8 cellular contexts compared by ENCODE assay signal in the genomic region with DNA sequence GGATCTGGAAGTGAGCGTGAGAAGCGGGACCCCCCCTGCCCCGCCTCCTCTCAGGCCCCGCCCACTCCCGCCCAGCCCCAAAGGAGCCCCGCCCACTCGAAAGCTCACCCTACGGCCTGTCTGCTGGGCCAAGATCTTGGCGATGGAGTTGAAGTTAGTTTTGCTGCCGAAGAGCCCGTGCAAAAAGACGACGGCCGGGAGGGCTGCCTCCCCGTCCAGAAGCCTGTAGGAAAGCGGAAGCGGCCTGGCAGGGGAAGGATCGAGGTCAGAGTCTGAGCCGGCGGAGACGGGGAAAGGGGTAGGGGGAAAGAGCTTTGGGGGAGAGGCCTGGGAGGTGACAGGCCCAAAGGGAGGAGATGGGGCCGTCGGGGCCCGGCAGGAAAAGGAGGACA. TPM values are rescaled to one million over a fixed set of nuclear protein-coding genes. Genes with fewer than 3 reads are reported as not detected.
A peak's percentile ranks its signal among the peaks of the same experiment; 100 is the strongest.
DNase-seq lines count a peak whose midpoint lies in the region; ATAC-seq and TF ChIP-seq lines count a peak whose summit lies in the region.

No MANE protein-coding gene starts in this region.

- H3K36me3 ChIP-seq in RWPE2 (ENCODE audit: low read depth) (peaks cover 13% of the 10 kb centered on the region), ovary (no peaks in the 10 kb centered on the region), aorta (ENCODE audit: control insufficient read depth in 1 of 2, insufficient read depth in 2 of 2, low read length in 1 of 2) (peaks cover 0 to 2% of the 10 kb centered on the region in 2 donors)

- WGBS in ovary, 3 donors, result 0 to 1% (median 1%) methylated on average over 24 of the region's 24 CpGs
- 1% methylated on average over 22 to 24 of the region's 24 CpGs for WGBS in aorta, 2 donors

- H3K27me3 ChIP-seq in RWPE2 (ENCODE audit: insufficient read depth, poor library complexity, severe bottlenecking), result no peaks in the 10 kb centered on the region
- no peaks in the 10 kb centered on the region for H3K27me3 ChIP-seq in ovary
- no peaks in the 10 kb centered on the region for H3K27me3 ChIP-seq in aorta (ENCODE audit: control insufficient read depth in 1 of 2, insufficient read depth in 2 of 2, low read length in 1 of 2)

- DNase-seq in NCI-H1092 treated with DMSO at 0.1 percent for 48 hours (lab: John Stamatoyannopoulos, UW), result peak; percentile 44
- DNase-seq in NCI-H1092 (lab: John Stamatoyannopoulos, UW), result no peak
- no peak for DNase-seq in RWPE2 (ENCODE audit: low spot score)
- DNase-seq in activated naive CD8-positive, alpha-beta T cell treated with anti-CD3 and anti-CD28 coated beads, Interleukin-2, amount 50 U/mL, for 16 hours (ENCODE audit: low read depth, low spot score), result peak; percentile 36
- DNase-seq in Right ventricle myocardium superior, result peak; percentile 62
- DNase-seq in ovary, result peak in 4 of 5 donors; percentile 57 to 74 (median 68)
- peak; percentile 71 to 89 for DNase-seq in aorta

- H3K27ac ChIP-seq in RWPE2 (ENCODE audit: poor library complexity, severe bottlenecking) (peak overlapping the region; percentile 76), ovary (peak overlapping the region; percentile 60 to 68), aorta (ENCODE audit: low read depth in 1 of 2, low read length in 2 of 2) (peak overlapping the region in 1 of 2 donors; percentile 28)

- ATAC-seq in HG03342 (IDR thresholded peaks at IDR 0.05; ENCODE audit: unreplicated experiment), result peak; percentile 6
- ATAC-seq in RWPE2 (ENCODE audit: low read depth), result peak; percentile 17; the same call in 1 of the 3 replicates
- peak; percentile 58 for ATAC-seq in Right ventricle myocardium superior (ENCODE audit: poor library complexity)
- ATAC-seq in aorta (ENCODE audit: low FRiP score), result peak; percentile 46

- intact Hi-C loops in Right ventricle myocardium superior (cut with DNase I) (no loop called here), ovary (cut with DNase I) (loop anchor here in 2 of 4 donors (10.0 kb wide), 2 partner anchors 107 to 117 kb away; a partner anchor contains a TSS), aorta (cut with DNase I) (no loop called here)

- H3K9me3 ChIP-seq in RWPE2 (ENCODE audit: severe bottlenecking) (no peaks in the 10 kb centered on the region), ovary (no peaks in the 10 kb centered on the region), aorta (ENCODE audit: control insufficient read depth, low read length) (no peaks in the 10 kb centered on the region)

- H3K4me3 ChIP-seq in RWPE2 (ENCODE audit: severe bottlenecking) (peak overlapping the region; percentile 51), ovary (peak overlapping the region; percentile 56), aorta (ENCODE audit: low read length in 2 of 2) (peak overlapping the region; percentile 42 to 56)

- TF ChIP-seq CTCF in RWPE2 (IDR thresholded peaks at IDR 0.05; ENCODE audit: poor library complexity, severe bottlenecking), result no peak
- TF ChIP-seq CTCF in ovary (IDR thresholded peaks at IDR 0.05), result no peak

- H3K4me1 ChIP-seq in RWPE2 (ENCODE audit: insufficient read depth, poor library complexity, severe bottlenecking) (no peaks in the 10 kb centered on the region), ovary (ENCODE audit: insufficient read depth) (peaks cover 6% of the 10 kb centered on the region), aorta (ENCODE audit: control insufficient read depth in 1 of 2, insufficient read depth in 2 of 2, low read length in 2 of 2) (no peaks in the 10 kb centered on the region)

- no peak for TF ChIP-seq EP300 in ovary (IDR thresholded peaks at IDR 0.05)

- no peak for TF ChIP-seq POLR2A in ovary (IDR thresholded peaks at IDR 0.05)

RNA-seq across cellular contexts. Expression of a gene that starts 0.4 kb away (rescaled TPM):
- total RNA-seq in Right ventricle myocardium superior (18.6 TPM), ovary (10 to 100 TPM in 4 of 7 donors, 1 to 10 TPM in 3; 8.0 to 34.6 (median 11.4) TPM), aorta (10 to 100 TPM; 11.2 to 11.4 TPM)
- polyA plus RNA-seq in ovary (10 to 100 TPM; 10.7 to 11.9 TPM), aorta (10 to 100 TPM; 15.3 to 32.5 TPM)

RNA-seq across cellular contexts. Expression of a gene that starts 18.7 kb away (rescaled TPM):
- 1.7 TPM for total RNA-seq in Right ventricle myocardium superior
- total RNA-seq in ovary, result 10 to 100 TPM in 1 of 7 donors, 1 to 10 TPM in 6; 4.5 to 11.3 (median 6.4) TPM
- polyA plus RNA-seq in ovary, result 1 to 10 TPM; 1.6 to 5.1 TPM
- total RNA-seq in aorta, result 10 to 100 TPM; 10.2 to 14.7 TPM
- polyA plus RNA-seq in aorta, result 10 to 100 TPM in 1 of 2 donors, 1 to 10 TPM in 1; 2.6 to 13.4 TPM

RNA-seq across cellular contexts. Expression of a gene that starts 31.9 kb away (rescaled TPM):
- total RNA-seq in Right ventricle myocardium superior, result not detected
- total RNA-seq in ovary, result 100 to 1,000 TPM in 1 of 7 donors, 10 to 100 TPM in 1, 1 to 10 TPM in 3, not detected in 2; 3.3 to 253 (median 8.2) TPM
- under 1 TPM in 1 of 2 donors, not detected in 1; 0.30 TPM for polyA plus RNA-seq in ovary
- not detected for total RNA-seq in aorta
- polyA plus RNA-seq in aorta, result 10 to 100 TPM in 1 of 2 donors, 1 to 10 TPM in 1; 1.3 to 17.4 TPM

RNA-seq across cellular contexts. Expression of a gene that starts 54.8 kb away (rescaled TPM):
- total RNA-seq in Right ventricle myocardium superior, result 74.8 TPM
- 10 to 100 TPM; 19.8 to 62.9 (median 53.3) TPM for total RNA-seq in ovary
- 10 to 100 TPM; 49.0 to 52.3 TPM for polyA plus RNA-seq in ovary
- 10 to 100 TPM; 39.0 to 39.6 TPM for total RNA-seq in aorta
- 10 to 100 TPM; 48.1 to 60.7 TPM for polyA plus RNA-seq in aorta

RNA-seq across cellular contexts. Expression of a gene that starts 55.0 kb away (rescaled TPM):
- total RNA-seq in Right ventricle myocardium superior, result 11.8 TPM
- 10 to 100 TPM in 5 of 7 donors, 1 to 10 TPM in 2; 7.1 to 16.1 (median 13.0) TPM for total RNA-seq in ovary
- 1 to 10 TPM; 7.5 to 8.8 TPM for polyA plus RNA-seq in ovary
- 1 to 10 TPM; 6.7 to 7.8 TPM for total RNA-seq in aorta
- polyA plus RNA-seq in aorta, result 1 to 10 TPM; 4.5 to 5.1 TPM

Comparison
In these comparisons a context has a peak if more than half of its experiments do, and no peak if none do; other contexts are left out.
1. DNase-seq: peak in NCI-H1092 treated with DMSO at 0.1 percent for 48 hours (single experiment), activated naive CD8-positive, alpha-beta T cell treated with anti-CD3 and anti-CD28 coated beads, Interleukin-2, amount 50 U/mL, for 16 hours (single experiment), Right ventricle myocardium superior (single experiment), ovary (4 of 5) and aorta (2 of 2); none in NCI-H1092 (single experiment) and RWPE2 (single experiment).
2. ATAC-seq: peak in every context shown above with its lines; median percentile 58 in Right ventricle myocardium superior; 46 in aorta; 17 in RWPE2; 6 in HG03342.
3. Peak in every context shown above with its lines, with median percentiles within 50 percentile points of each other: H3K4me3 ChIP-seq.